1 cellular context compared by ENCODE assay signal in genomic region chr2:113088173-113088992, GRCh38.
A peak's percentile ranks its signal among the peaks of the same experiment; 100 is the strongest.
TF ChIP-seq lines count a peak whose summit lies in the region.

No MANE protein-coding gene starts in this region.

TF ChIP-seq in HepG2, 621 proteins besides CTCF, POLR2A, EP300 and RAD21 (continued from another document and continues in another):
- TF ChIP-seq ZBTB40 (IDR thresholded peaks at IDR 0.05): no peak
- no peak for TF ChIP-seq ZBTB40 (CRISPR knock-in tag; IDR thresholded peaks at IDR 0.05)
- peak; percentile 82; the same call in 1 of the 2 replicates for TF ChIP-seq EHMT2 (IDR thresholded peaks at IDR 0.05; ENCODE audit: borderline replicate concordance, low read depth, low read length)
- peak; percentile 77; the same call in 1 of the 2 replicates for TF ChIP-seq ZBTB26 (CRISPR knock-in tag; IDR thresholded peaks at IDR 0.05; ENCODE audit: borderline replicate concordance)
- TF ChIP-seq MAFF (IDR thresholded peaks at IDR 0.05; ENCODE audit: low read depth, low read length): no peak
- no peak for TF ChIP-seq ZNF337 (CRISPR knock-in tag; IDR thresholded peaks at IDR 0.05; ENCODE audit: borderline replicate concordance, low read depth)
- no peak for TF ChIP-seq AKNA (CRISPR knock-in tag; IDR thresholded peaks at IDR 0.05; ENCODE audit: borderline replicate concordance)
- peak; percentile 31; the same call in 1 of the 2 replicates for TF ChIP-seq GABPB1 (CRISPR knock-in tag; IDR thresholded peaks at IDR 0.05)
- no peak for TF ChIP-seq ZNF691 (CRISPR knock-in tag; IDR thresholded peaks at IDR 0.05; ENCODE audit: borderline replicate concordance, low read depth)
- no peak for TF ChIP-seq IRF1 (CRISPR knock-in tag; IDR thresholded peaks at IDR 0.05; ENCODE audit: low read depth)
- TF ChIP-seq SRSF1 (optimal IDR thresholded peaks at IDR 0.05; ENCODE audit: low read depth, low read length): no peak
- no peak for TF ChIP-seq NPAS2 (CRISPR knock-in tag; IDR thresholded peaks at IDR 0.05; ENCODE audit: borderline replicate concordance)
- 0 out of 4 replicates have a peak, but pooled peaks of 1 of the 2 experiments have one; percentile 38 for TF ChIP-seq NR2F1 (CRISPR knock-in tag; IDR thresholded peaks at IDR 0.05)
- TF ChIP-seq MEF2D (CRISPR knock-in tag; IDR thresholded peaks at IDR 0.05): 0 out of 2 replicates have a peak, but pooled peaks have one; percentile 55
- TF ChIP-seq ZHX2 (IDR thresholded peaks at IDR 0.05; ENCODE audit: low read depth): no peak
- TF ChIP-seq ZHX2 (CRISPR knock-in tag; IDR thresholded peaks at IDR 0.05; ENCODE audit: borderline replicate concordance): no peak
- TF ChIP-seq MLX (CRISPR knock-in tag; IDR thresholded peaks at IDR 0.05): peak; percentile 52; the same call in 1 of the 2 replicates
- no peak for TF ChIP-seq ZNF773 (CRISPR knock-in tag; IDR thresholded peaks at IDR 0.05; ENCODE audit: borderline replicate concordance)
- no peak for TF ChIP-seq PTBP1 (IDR thresholded peaks at IDR 0.05; ENCODE audit: low read depth, low read length, poor library complexity, severe bottlenecking)
- no peak for TF ChIP-seq PRPF4 (IDR thresholded peaks at IDR 0.05; ENCODE audit: low read depth, low read length, poor library complexity, severe bottlenecking)
- no peak for TF ChIP-seq AHR (CRISPR knock-in tag; IDR thresholded peaks at IDR 0.05)
- TF ChIP-seq YEATS4 (CRISPR knock-in tag; IDR thresholded peaks at IDR 0.05; ENCODE audit: borderline replicate concordance): 0 out of 2 replicates have a peak, but pooled peaks have one; percentile 18
- no peak for TF ChIP-seq NFE2 (CRISPR knock-in tag; IDR thresholded peaks at IDR 0.05)
- no peak for TF ChIP-seq ZNF567 (CRISPR knock-in tag; IDR thresholded peaks at IDR 0.05; ENCODE audit: borderline replicate concordance)
- TF ChIP-seq ZNF546 (CRISPR knock-in tag; conservative IDR thresholded peaks at IDR 0.05): no peak
- no peak for TF ChIP-seq ZNF3 (CRISPR knock-in tag; IDR thresholded peaks at IDR 0.05)
- no peak for TF ChIP-seq ZNF382 (CRISPR knock-in tag; IDR thresholded peaks at IDR 0.05; ENCODE audit: borderline replicate concordance)
- TF ChIP-seq ZNF350 (CRISPR knock-in tag; IDR thresholded peaks at IDR 0.05; ENCODE audit: borderline replicate concordance, low read depth): 0 out of 2 replicates have a peak, but pooled peaks have one; percentile 25
- no peak for TF ChIP-seq TSC22D2 (CRISPR knock-in tag; IDR thresholded peaks at IDR 0.05; ENCODE audit: borderline replicate concordance)
- no peak for TF ChIP-seq MAZ (IDR thresholded peaks at IDR 0.05; ENCODE audit: borderline replicate concordance, low read depth, low read length)
- TF ChIP-seq MAZ (CRISPR knock-in tag; IDR thresholded peaks at IDR 0.05; ENCODE audit: low read depth): no peak; the same call in 1 of the 2 replicates
- no peak for TF ChIP-seq ETV6 (CRISPR knock-in tag; conservative IDR thresholded peaks at IDR 0.05)
